In the genomic region with DNA sequence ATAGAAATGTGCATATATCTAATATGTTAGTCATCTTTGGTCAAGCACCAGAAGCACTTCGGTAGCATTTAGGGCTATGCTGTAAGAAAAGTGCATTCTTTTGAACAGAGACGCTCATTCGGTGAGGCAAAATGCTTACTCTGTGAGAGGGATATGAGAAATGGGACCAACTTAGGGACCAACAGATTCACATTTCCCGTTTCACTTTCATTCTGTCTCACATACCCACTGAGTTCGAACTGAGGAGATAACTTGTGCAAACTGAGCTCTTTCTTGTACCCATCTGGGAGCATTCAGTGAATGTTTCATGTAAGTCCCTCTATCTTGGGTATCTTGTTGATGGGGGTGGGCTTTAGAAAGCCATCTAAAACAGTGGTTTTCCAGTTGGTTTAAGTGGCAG, we compare ENCODE assay signal across 1 cellular context.
TF ChIP-seq lines count a peak whose summit lies in the region.

No MANE protein-coding gene starts in this region.

TF ChIP-seq in HepG2, 621 proteins besides CTCF, POLR2A, EP300 and RAD21 (continued from another document):
- TF ChIP-seq, protein P1, sequence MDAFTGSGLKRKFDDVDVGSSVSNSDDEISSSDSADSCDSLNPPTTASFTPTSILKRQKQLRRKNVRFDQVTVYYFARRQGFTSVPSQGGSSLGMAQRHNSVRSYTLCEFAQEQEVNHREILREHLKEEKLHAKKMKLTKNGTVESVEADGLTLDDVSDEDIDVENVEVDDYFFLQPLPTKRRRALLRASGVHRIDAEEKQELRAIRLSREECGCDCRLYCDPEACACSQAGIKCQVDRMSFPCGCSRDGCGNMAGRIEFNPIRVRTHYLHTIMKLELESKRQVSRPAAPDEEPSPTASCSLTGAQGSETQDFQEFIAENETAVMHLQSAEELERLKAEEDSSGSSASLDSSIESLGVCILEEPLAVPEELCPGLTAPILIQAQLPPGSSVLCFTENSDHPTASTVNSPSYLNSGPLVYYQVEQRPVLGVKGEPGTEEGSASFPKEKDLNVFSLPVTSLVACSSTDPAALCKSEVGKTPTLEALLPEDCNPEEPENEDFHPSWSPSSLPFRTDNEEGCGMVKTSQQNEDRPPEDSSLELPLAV (CRISPR knock-in tag; conservative IDR thresholded peaks at IDR 0.05; ENCODE audit: low read depth), result no peak
- no peak for TF ChIP-seq ZKSCAN8 (CRISPR knock-in tag; IDR thresholded peaks at IDR 0.05; ENCODE audit: borderline replicate concordance)
- TF ChIP-seq, protein P2, sequence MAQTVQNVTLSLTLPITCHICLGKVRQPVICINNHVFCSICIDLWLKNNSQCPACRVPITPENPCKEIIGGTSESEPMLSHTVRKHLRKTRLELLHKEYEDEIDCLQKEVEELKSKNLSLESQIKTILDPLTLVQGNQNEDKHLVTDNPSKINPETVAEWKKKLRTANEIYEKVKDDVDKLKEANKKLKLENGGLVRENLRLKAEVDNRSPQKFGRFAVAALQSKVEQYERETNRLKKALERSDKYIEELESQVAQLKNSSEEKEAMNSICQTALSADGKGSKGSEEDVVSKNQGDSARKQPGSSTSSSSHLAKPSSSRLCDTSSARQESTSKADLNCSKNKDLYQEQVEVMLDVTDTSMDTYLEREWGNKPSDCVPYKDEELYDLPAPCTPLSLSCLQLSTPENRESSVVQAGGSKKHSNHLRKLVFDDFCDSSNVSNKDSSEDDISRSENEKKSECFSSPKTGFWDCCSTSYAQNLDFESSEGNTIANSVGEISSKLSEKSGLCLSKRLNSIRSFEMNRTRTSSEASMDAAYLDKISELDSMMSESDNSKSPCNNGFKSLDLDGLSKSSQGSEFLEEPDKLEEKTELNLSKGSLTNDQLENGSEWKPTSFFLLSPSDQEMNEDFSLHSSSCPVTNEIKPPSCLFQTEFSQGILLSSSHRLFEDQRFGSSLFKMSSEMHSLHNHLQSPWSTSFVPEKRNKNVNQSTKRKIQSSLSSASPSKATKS (CRISPR knock-in tag; IDR thresholded peaks at IDR 0.05), result no peak
- TF ChIP-seq ZNF282 (IDR thresholded peaks at IDR 0.05; ENCODE audit: partially characterized antibody), result no peak
- TF ChIP-seq, protein P3, sequence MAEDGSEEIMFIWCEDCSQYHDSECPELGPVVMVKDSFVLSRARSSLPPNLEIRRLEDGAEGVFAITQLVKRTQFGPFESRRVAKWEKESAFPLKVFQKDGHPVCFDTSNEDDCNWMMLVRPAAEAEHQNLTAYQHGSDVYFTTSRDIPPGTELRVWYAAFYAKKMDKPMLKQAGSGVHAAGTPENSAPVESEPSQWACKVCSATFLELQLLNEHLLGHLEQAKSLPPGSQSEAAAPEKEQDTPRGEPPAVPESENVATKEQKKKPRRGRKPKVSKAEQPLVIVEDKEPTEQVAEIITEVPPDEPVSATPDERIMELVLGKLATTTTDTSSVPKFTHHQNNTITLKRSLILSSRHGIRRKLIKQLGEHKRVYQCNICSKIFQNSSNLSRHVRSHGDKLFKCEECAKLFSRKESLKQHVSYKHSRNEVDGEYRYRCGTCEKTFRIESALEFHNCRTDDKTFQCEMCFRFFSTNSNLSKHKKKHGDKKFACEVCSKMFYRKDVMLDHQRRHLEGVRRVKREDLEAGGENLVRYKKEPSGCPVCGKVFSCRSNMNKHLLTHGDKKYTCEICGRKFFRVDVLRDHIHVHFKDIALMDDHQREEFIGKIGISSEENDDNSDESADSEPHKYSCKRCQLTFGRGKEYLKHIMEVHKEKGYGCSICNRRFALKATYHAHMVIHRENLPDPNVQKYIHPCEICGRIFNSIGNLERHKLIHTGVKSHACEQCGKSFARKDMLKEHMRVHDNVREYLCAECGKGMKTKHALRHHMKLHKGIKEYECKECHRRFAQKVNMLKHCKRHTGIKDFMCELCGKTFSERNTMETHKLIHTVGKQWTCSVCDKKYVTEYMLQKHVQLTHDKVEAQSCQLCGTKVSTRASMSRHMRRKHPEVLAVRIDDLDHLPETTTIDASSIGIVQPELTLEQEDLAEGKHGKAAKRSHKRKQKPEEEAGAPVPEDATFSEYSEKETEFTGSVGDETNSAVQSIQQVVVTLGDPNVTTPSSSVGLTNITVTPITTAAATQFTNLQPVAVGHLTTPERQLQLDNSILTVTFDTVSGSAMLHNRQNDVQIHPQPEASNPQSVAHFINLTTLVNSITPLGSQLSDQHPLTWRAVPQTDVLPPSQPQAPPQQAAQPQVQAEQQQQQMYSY (CRISPR knock-in tag; IDR thresholded peaks at IDR 0.05), result no peak
- no peak for TF ChIP-seq CBX1 (IDR thresholded peaks at IDR 0.05; ENCODE audit: low read depth)
- no peak for TF ChIP-seq MBNL3 (CRISPR knock-in tag; conservative IDR thresholded peaks at IDR 0.05)
- TF ChIP-seq HNF4A (CRISPR knock-in tag; IDR thresholded peaks at IDR 0.05), result no peak
- TF ChIP-seq, protein P4, sequence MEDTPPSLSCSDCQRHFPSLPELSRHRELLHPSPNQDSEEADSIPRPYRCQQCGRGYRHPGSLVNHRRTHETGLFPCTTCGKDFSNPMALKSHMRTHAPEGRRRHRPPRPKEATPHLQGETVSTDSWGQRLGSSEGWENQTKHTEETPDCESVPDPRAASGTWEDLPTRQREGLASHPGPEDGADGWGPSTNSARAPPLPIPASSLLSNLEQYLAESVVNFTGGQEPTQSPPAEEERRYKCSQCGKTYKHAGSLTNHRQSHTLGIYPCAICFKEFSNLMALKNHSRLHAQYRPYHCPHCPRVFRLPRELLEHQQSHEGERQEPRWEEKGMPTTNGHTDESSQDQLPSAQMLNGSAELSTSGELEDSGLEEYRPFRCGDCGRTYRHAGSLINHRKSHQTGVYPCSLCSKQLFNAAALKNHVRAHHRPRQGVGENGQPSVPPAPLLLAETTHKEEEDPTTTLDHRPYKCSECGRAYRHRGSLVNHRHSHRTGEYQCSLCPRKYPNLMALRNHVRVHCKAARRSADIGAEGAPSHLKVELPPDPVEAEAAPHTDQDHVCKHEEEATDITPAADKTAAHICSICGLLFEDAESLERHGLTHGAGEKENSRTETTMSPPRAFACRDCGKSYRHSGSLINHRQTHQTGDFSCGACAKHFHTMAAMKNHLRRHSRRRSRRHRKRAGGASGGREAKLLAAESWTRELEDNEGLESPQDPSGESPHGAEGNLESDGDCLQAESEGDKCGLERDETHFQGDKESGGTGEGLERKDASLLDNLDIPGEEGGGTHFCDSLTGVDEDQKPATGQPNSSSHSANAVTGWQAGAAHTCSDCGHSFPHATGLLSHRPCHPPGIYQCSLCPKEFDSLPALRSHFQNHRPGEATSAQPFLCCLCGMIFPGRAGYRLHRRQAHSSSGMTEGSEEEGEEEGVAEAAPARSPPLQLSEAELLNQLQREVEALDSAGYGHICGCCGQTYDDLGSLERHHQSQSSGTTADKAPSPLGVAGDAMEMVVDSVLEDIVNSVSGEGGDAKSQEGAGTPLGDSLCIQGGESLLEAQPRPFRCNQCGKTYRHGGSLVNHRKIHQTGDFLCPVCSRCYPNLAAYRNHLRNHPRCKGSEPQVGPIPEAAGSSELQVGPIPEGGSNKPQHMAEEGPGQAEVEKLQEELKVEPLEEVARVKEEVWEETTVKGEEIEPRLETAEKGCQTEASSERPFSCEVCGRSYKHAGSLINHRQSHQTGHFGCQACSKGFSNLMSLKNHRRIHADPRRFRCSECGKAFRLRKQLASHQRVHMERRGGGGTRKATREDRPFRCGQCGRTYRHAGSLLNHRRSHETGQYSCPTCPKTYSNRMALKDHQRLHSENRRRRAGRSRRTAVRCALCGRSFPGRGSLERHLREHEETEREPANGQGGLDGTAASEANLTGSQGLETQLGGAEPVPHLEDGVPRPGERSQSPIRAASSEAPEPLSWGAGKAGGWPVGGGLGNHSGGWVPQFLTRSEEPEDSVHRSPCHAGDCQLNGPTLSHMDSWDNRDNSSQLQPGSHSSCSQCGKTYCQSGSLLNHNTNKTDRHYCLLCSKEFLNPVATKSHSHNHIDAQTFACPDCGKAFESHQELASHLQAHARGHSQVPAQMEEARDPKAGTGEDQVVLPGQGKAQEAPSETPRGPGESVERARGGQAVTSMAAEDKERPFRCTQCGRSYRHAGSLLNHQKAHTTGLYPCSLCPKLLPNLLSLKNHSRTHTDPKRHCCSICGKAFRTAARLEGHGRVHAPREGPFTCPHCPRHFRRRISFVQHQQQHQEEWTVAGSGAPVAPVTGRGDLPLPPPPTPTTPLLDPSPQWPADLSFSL (CRISPR knock-in tag; IDR thresholded peaks at IDR 0.05), result no peak
- no peak for TF ChIP-seq GPN1 (CRISPR knock-in tag; IDR thresholded peaks at IDR 0.05; ENCODE audit: borderline replicate concordance)
- TF ChIP-seq, protein P5, sequence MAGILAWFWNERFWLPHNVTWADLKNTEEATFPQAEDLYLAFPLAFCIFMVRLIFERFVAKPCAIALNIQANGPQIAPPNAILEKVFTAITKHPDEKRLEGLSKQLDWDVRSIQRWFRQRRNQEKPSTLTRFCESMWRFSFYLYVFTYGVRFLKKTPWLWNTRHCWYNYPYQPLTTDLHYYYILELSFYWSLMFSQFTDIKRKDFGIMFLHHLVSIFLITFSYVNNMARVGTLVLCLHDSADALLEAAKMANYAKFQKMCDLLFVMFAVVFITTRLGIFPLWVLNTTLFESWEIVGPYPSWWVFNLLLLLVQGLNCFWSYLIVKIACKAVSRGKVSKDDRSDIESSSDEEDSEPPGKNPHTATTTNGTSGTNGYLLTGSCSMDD (CRISPR knock-in tag; IDR thresholded peaks at IDR 0.05), result no peak
